Comparison of ENCODE assay signal across 7 cellular contexts in genomic region chr2:37196320-37197195, GRCh38. TPM values are rescaled to one million over a fixed set of nuclear protein-coding genes. Genes with fewer than 3 reads are reported as not detected.
DNase-seq lines count a peak whose midpoint lies in the region; ATAC-seq, FAIRE-seq and TF ChIP-seq lines count a peak whose summit lies in the region.

CEBPZOS (plus strand) TSS chr2:37196496; CDS start chr2:37199705, 3,209 bp downstream.

- DNase-seq in GM18507 (ENCODE audit: extremely low spot score, insufficient read length, low read depth) (peak; percentile 84), NCI-H2029 treated with DMSO at 0.1 percent for 48 hours (lab: John Stamatoyannopoulos, UW) (peak; percentile 49), T-helper 22 cell (ENCODE audit: low read depth) (peak; percentile 82), astrocyte (ENCODE audit: low read depth) (peak; percentile 58), hepatocyte (ENCODE audit: low spot score) (peak; percentile 84), gastrocnemius medialis (peak; percentile 63 to 76)

- peak within 1 kb of the TSS; percentile 98 for H3K4me3 Mint-ChIP-seq in astrocyte (ENCODE audit: unreplicated experiment)

- ATAC-seq in HG02981 (IDR thresholded peaks at IDR 0.05; ENCODE audit: unreplicated experiment) (peak; percentile 82), gastrocnemius medialis (peak; percentile 92 to 94)

- peak within 1 kb of the TSS; percentile 91 for H3K27ac Mint-ChIP-seq in astrocyte (ENCODE audit: unreplicated experiment)

- H3K4me3 ChIP-seq in astrocyte (ENCODE audit: insufficient read depth, low read depth, low read length) (peak within 1 kb of the TSS; percentile 88), hepatocyte (peak within 1 kb of the TSS; percentile 21), gastrocnemius medialis (peak within 1 kb of the TSS; percentile 76 to 97 (median 86))

- peak; percentile 93 for FAIRE-seq in GM18507 (lab: Jason Lieb, UNC)
- no peak for FAIRE-seq in astrocyte (lab: Jason Lieb, UNC)

- H3K9me3 ChIP-seq in astrocyte (ENCODE audit: insufficient read depth, low read depth, low read length), result no peaks in the 10 kb centered on the region
- no peaks in the 10 kb centered on the region for H3K9me3 ChIP-seq in hepatocyte (ENCODE audit: low read depth)
- no peaks in the 10 kb centered on the region for H3K9me3 ChIP-seq in gastrocnemius medialis

- H3K9me3 Mint-ChIP-seq in astrocyte (ENCODE audit: unreplicated experiment), result peaks cover 2% of the 10 kb centered on the region

- H3K9ac ChIP-seq in astrocyte (ENCODE audit: low read length), result peak within 1 kb of the TSS; percentile 86

- no peaks in the 10 kb centered on the region for H3K27me3 ChIP-seq in astrocyte (ENCODE audit: insufficient read depth, low read length)
- no peaks in the 10 kb centered on the region for H3K27me3 ChIP-seq in hepatocyte
- H3K27me3 ChIP-seq in gastrocnemius medialis, result no peaks in the 10 kb centered on the region

- no peaks in the 10 kb centered on the region for H3K9me2 ChIP-seq in hepatocyte (replicated peaks; ENCODE audit: insufficient read depth)

- H3K4me1 ChIP-seq in astrocyte (ENCODE audit: insufficient read depth, low read length), result peaks cover 10% of the 10 kb centered on the region
- H3K4me1 ChIP-seq in hepatocyte (ENCODE audit: insufficient read depth), result no peaks in the 10 kb centered on the region
- H3K4me1 ChIP-seq in gastrocnemius medialis, result peaks cover 11 to 12% of the 10 kb centered on the region in 2 donors

- peaks cover 4% of the 10 kb centered on the region for H3K36me3 Mint-ChIP-seq in astrocyte (ENCODE audit: low read depth, unreplicated experiment)

- peaks cover 43% of the 10 kb centered on the region for H3K79me2 ChIP-seq in astrocyte (ENCODE audit: insufficient read depth, low read length)
- peaks cover 12% of the 10 kb centered on the region for H3K79me2 ChIP-seq in hepatocyte

- H3K4me2 ChIP-seq in astrocyte (ENCODE audit: low read length), result peak within 1 kb of the TSS; percentile 95
- H3K4me2 ChIP-seq in hepatocyte, result peak within 1 kb of the TSS; percentile 71

- peaks cover 12% of the 10 kb centered on the region for H3K4me1 Mint-ChIP-seq in astrocyte (ENCODE audit: low read depth, unreplicated experiment)

- TF ChIP-seq POLR2A in gastrocnemius medialis (IDR thresholded peaks at IDR 0.05), result peak; percentile 76 to 77

- H3K36me3 ChIP-seq in astrocyte (ENCODE audit: insufficient read depth, low read length) (peaks cover 8% of the 10 kb centered on the region), hepatocyte (replicated peaks; ENCODE audit: insufficient read depth, low read depth) (no peaks in the 10 kb centered on the region), gastrocnemius medialis (peaks cover 0 to 20% of the 10 kb centered on the region in 2 donors)

- in situ Hi-C loops in gastrocnemius medialis (cut with MboI; ENCODE audit: low sequenced_read_pairs in 4 of 4), result no loop called here

- H3K27ac ChIP-seq in astrocyte (ENCODE audit: low read depth, low read length), result peak within 1 kb of the TSS; percentile 80
- H3K27ac ChIP-seq in hepatocyte, result peak within 1 kb of the TSS; percentile 80
- H3K27ac ChIP-seq in gastrocnemius medialis, result peak within 1 kb of the TSS; percentile 82 to 96 (median 92)

- no peak for TF ChIP-seq CTCF in astrocyte (IDR thresholded peaks at IDR 0.05; ENCODE audit: insufficient read depth, low read depth, low read length)
- no peak for TF ChIP-seq CTCF in hepatocyte (IDR thresholded peaks at IDR 0.05; ENCODE audit: poor library complexity)
- no peak for TF ChIP-seq CTCF in gastrocnemius medialis (IDR thresholded peaks at IDR 0.05 in 4 of 5, conservative IDR thresholded peaks at IDR 0.05 in 1 of 5)

- no peaks in the 10 kb centered on the region for H3K27me3 Mint-ChIP-seq in astrocyte (ENCODE audit: low read depth, unreplicated experiment)

- H2AFZ ChIP-seq in astrocyte (ENCODE audit: low read depth, low read length) (peak within 1 kb of the TSS; percentile 84), hepatocyte (peak within 1 kb of the TSS; percentile 69)

- 59% methylated on average over 63 of the region's 72 CpGs for WGBS in hepatocyte (ENCODE audit: low lambda C conversion rate, missing lambda C conversion rate)

- H4K20me1 ChIP-seq in astrocyte (ENCODE audit: insufficient read depth, low read length), result peaks cover 10% of the 10 kb centered on the region
- H4K20me1 ChIP-seq in hepatocyte (ENCODE audit: insufficient read depth, poor library complexity, severe bottlenecking), result no peaks in the 10 kb centered on the region

- intact Hi-C loops in gastrocnemius medialis (cut with DNase I; ENCODE audit: low total_unique reads), result loop anchor here (2.0 kb wide), 1 partner anchor 34 kb away; the partner anchor contains the start of genes CEBPZ and NDUFAF7

RNA-seq across cellular contexts. Expression of gene CEBPZOS, which starts in this region (rescaled TPM):
- total RNA-seq in astrocyte (34.5 and 37.3 TPM in 2 replicates), hepatocyte (11.0 and 14.8 TPM in 2 replicates), gastrocnemius medialis (10 to 100 TPM; 19.9 to 33.1 (median 24.1) TPM)
- polyA plus RNA-seq in hepatocyte, result 13.7 and 17.1 TPM in 2 replicates

Comparison
In these comparisons a context has a peak if more than half of its experiments do, and no peak if none do; other contexts are left out.
1. Peak in every context shown above with its lines: DNase-seq, ATAC-seq, H3K4me3 ChIP-seq and H3K27ac ChIP-seq.
2. H3K4me3 ChIP-seq: peak in every context shown above with its lines; median percentile 88 in astrocyte; 86 in gastrocnemius medialis; 21 in hepatocyte.